Comparison of ENCODE assay signal across 2 cellular contexts in the genomic region with DNA sequence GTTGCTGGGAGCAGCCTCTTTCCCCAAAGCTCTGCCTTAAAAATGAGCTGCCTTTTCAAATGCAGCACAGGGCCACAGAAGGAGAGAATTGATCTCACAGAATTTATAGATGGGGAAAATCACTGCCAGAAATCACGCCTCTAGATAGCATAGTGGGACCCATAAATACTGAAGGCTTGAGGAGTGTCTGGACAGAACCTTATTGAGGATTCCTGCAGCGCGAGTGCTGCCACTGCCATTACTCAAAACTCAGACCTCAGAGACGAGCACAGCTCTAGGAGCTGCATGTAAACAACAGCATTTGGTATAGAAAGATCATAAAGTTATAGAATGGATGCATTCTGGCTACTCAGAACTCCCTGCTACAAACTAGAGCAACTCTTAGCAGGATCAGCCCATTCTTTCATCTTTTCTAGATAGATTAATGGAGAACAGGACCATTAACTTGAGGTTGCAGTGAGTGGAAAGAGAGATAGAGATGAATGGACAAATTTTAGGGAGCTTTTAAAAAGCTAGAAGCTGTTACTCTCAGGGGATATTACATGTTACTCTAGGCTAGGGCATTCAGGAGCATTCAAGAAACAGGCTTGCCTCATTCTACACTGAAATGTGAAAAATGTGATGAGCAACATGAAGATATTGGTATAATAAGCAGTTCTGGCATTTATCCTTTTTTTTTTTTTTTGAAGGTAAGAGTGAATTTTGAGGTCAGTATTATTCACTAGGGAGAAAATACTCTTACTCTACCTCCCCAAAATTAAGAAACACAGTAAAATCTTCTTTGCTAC.
TF ChIP-seq lines count a peak whose summit lies in the region.

No MANE protein-coding gene starts in this region.

TF ChIP-seq in IMR-90, 13 proteins besides CTCF, POLR2A, EP300 and RAD21:
- TF ChIP-seq BHLHE40 (IDR thresholded peaks at IDR 0.05; ENCODE audit: low read depth, low read length) (no peak), MXI1 (IDR thresholded peaks at IDR 0.05; ENCODE audit: borderline replicate concordance, low read depth, low read length) (no peak), MAFK (IDR thresholded peaks at IDR 0.05; ENCODE audit: low read depth, low read length) (no peak), MAZ (IDR thresholded peaks at IDR 0.05; ENCODE audit: borderline replicate concordance, low read depth, low read length) (no peak), NFE2L2 (IDR thresholded peaks at IDR 0.05; ENCODE audit: low read depth, low read length) (no peak), SMC3 (IDR thresholded peaks at IDR 0.05; ENCODE audit: low read depth, low read length) (no peak), ELK1 (IDR thresholded peaks at IDR 0.05; ENCODE audit: borderline replicate concordance, low read depth, low read length) (no peak), CEBPB (IDR thresholded peaks at IDR 0.05; ENCODE audit: low read depth, low read length) (no peak), CHD1 (IDR thresholded peaks at IDR 0.05; ENCODE audit: low read depth, low read length) (no peak), RCOR1 (IDR thresholded peaks at IDR 0.05; ENCODE audit: insufficient replicate concordance, low read length) (no peak), RFX5 (IDR thresholded peaks at IDR 0.05; ENCODE audit: low read depth, low read length) (no peak), FOS (IDR thresholded peaks at IDR 0.05; ENCODE audit: low read depth, low read length) (no peak)
- TF ChIP-seq, protein P1, sequence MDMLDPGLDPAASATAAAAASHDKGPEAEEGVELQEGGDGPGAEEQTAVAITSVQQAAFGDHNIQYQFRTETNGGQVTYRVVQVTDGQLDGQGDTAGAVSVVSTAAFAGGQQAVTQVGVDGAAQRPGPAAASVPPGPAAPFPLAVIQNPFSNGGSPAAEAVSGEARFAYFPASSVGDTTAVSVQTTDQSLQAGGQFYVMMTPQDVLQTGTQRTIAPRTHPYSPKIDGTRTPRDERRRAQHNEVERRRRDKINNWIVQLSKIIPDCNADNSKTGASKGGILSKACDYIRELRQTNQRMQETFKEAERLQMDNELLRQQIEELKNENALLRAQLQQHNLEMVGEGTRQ (IDR thresholded peaks at IDR 0.05; ENCODE audit: low read depth, low read length) = no peak

TF ChIP-seq in endothelial cell of umbilical vein, 7 proteins besides CTCF, POLR2A, EP300 and RAD21:
- TF ChIP-seq EZH2 (IDR thresholded peaks at IDR 0.05; ENCODE audit: borderline replicate concordance, low read depth, low read length, severe bottlenecking) (no peak), POLR2AphosphoS5 (IDR thresholded peaks at IDR 0.05; ENCODE audit: insufficient read depth, low read depth, low read length) (no peak), FOS (IDR thresholded peaks at IDR 0.05; ENCODE audit: borderline replicate concordance, insufficient read depth, low read length) (no peak)
- TF ChIP-seq, protein P2, sequence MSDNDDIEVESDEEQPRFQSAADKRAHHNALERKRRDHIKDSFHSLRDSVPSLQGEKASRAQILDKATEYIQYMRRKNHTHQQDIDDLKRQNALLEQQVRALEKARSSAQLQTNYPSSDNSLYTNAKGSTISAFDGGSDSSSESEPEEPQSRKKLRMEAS (IDR thresholded peaks at IDR 0.05; ENCODE audit: insufficient read depth, insufficient read length) = no peak
